ENCODE assay signal across 9 cellular contexts in the genomic region with DNA sequence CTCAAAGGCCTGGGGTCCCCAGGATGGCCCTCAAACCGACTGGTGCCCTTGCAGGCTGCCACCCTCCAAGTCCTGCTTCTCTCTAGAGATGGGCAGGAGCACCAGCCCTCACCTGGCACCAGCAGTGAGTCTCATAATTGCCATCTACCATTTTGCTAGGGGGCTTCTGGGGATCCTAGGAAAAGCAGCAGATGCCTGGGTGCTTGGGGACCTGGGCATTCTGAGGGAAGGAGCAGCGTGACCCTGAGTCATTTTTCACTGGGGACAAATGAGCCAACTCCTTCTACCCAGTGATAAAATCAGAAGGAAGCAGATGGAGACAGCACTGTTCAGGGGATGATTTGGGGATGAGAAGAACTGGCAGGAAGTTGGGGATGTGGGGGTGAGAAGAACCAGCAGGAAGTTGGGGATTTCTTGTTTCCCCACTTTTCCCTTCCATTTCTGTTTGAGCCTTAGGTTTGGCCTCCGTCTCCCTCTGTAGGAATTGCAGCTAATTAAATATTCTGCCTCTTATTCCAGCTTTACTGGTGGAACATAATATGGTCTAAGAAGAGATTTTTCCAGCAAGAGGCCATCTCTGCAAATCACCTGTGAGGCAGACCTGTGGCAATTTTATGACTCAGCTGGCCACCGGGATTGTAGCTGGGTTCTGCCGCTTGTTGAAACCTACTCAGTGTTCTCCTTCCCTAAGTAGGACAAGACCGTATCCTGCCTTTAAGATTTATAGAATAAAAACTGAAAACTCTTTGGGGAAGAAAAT. TPM values are rescaled to one million over a fixed set of nuclear protein-coding genes. Genes with fewer than 3 reads are reported as not detected.
DNase-seq lines count a peak whose midpoint lies in the region; ATAC-seq, FAIRE-seq and TF ChIP-seq lines count a peak whose summit lies in the region.
"Not testable (repeated sequence)": the region's sequence is repeated elsewhere in the genome, so short reads cannot be mapped to it uniquely, and the experiment has no call there.
"Had no signal": no experiment of that assay in that cellular context is flagged by ENCODE, and none has a peak within 500 bp of the region (broad histone marks: within the 10 kb centered on the region; RNA-seq: fewer than 3 reads in every experiment).

No MANE protein-coding gene starts in this region.

- not testable (repeated sequence) for H3K36me3 ChIP-seq in MM.1S (replicated peaks; ENCODE audit: insufficient read depth, low read length); lower lobe of right lung; small intestine (ENCODE audit: control insufficient read depth in 2 of 2, insufficient read depth in 2 of 2, low read length in 2 of 2); upper lobe of left lung

- DNase-seq in CD14-positive monocyte (ENCODE audit: low spot score) (peak; percentile 72), MM.1S (peak; percentile 4), upper lobe of left lung (peak in 1 of 2 donors; percentile 62)
- DNase-seq in activated T-cell treated with anti-CD3 and anti-CD28 coated beads, Interleukin-2, amount 50 U/mL, for 72 hours; endothelial cell (ENCODE audit: low spot score); lower lobe of right lung; small intestine: not testable (repeated sequence)

- H3K4me1 Mint-ChIP-seq in CD14-positive monocyte (peaks cover 86% of the 10 kb centered on the region), endothelial cell (ENCODE audit: unreplicated experiment) (peaks cover 61% of the 10 kb centered on the region)
- peaks cover 22% of the 10 kb centered on the region for H3K4me1 Mint-ChIP-seq in T-helper 1 cell treated with Interleukin-12 subunit alpha and Interleukin-12 subunit beta and Interleukin-4 antibody, amounts not matched to agents 30 μg/mL and 1 μg/mL, for 36 hours (ENCODE audit: low read depth)
- peaks cover 14% of the 10 kb centered on the region for H3K4me1 Mint-ChIP-seq in activated T-cell treated with anti-CD3 and anti-CD28 coated beads, Interleukin-2, amount 50 U/mL, for 72 hours (ENCODE audit: low read depth)

- not testable (repeated sequence) for TF ChIP-seq EP300 in upper lobe of left lung (IDR thresholded peaks at IDR 0.05)

- H3K4me3 ChIP-seq in MM.1S (ENCODE audit: low read length); lower lobe of right lung; small intestine (ENCODE audit: low read depth in 1 of 2, low read length in 2 of 2); upper lobe of left lung: not testable (repeated sequence)

- not testable (repeated sequence) for H3K9ac ChIP-seq in MM.1S (ENCODE audit: low read length)

- not testable (repeated sequence) for H3K36me3 Mint-ChIP-seq in CD14-positive monocyte; T-helper 1 cell treated with Interleukin-12 subunit alpha and Interleukin-12 subunit beta and Interleukin-4 antibody, amounts not matched to agents 30 μg/mL and 1 μg/mL, for 36 hours (ENCODE audit: low read depth); activated T-cell treated with anti-CD3 and anti-CD28 coated beads, Interleukin-2, amount 50 U/mL, for 72 hours (ENCODE audit: insufficient read depth in 2 of 2); endothelial cell (ENCODE audit: low read depth, unreplicated experiment)

- TF ChIP-seq CTCF in CD14-positive monocyte (IDR thresholded peaks at IDR 0.05); MM.1S (IDR thresholded peaks at IDR 0.05; ENCODE audit: low read length); endothelial cell (IDR thresholded peaks at IDR 0.05; ENCODE audit: unreplicated experiment); lower lobe of right lung (IDR thresholded peaks at IDR 0.05); upper lobe of left lung (IDR thresholded peaks at IDR 0.05): not testable (repeated sequence)

- H4K20me1 ChIP-seq in MM.1S (ENCODE audit: insufficient read depth, low read length): not testable (repeated sequence)

- not testable (repeated sequence) for H3K27me3 ChIP-seq in MM.1S (replicated peaks; ENCODE audit: insufficient read depth, low read length); lower lobe of right lung (ENCODE audit: low read depth); small intestine (ENCODE audit: control insufficient read depth in 2 of 2, insufficient read depth in 2 of 2, low read length in 2 of 2)
- peaks cover 0 to 10% (median 7%) of the 10 kb centered on the region in 4 donors for H3K27me3 ChIP-seq in upper lobe of left lung

- H3F3A ChIP-seq in MM.1S (ENCODE audit: insufficient read depth, low read length): peaks cover 63% of the 10 kb centered on the region

- H3K4me1 ChIP-seq in MM.1S (ENCODE audit: low read length): peaks cover 64% of the 10 kb centered on the region
- not testable (repeated sequence) for H3K4me1 ChIP-seq in lower lobe of right lung; small intestine (ENCODE audit: control insufficient read depth in 2 of 2, insufficient read depth in 1 of 2, low read depth in 1 of 2, low read length in 1 of 2)
- H3K4me1 ChIP-seq in upper lobe of left lung: peaks cover 5 to 63% (median 17%) of the 10 kb centered on the region in 4 donors

- intact Hi-C loops in CD14-positive monocyte (cut with micrococcal nuclease); lower lobe of right lung (cut with DNase I): not testable (repeated sequence)

- TF ChIP-seq POLR2A in upper lobe of left lung (IDR thresholded peaks at IDR 0.05): not testable (repeated sequence)

- not testable (repeated sequence) for H3K27me3 Mint-ChIP-seq in CD14-positive monocyte (ENCODE audit: low read depth in 3 of 3); endothelial cell (ENCODE audit: unreplicated experiment)
- peaks cover 54% of the 10 kb centered on the region for H3K27me3 Mint-ChIP-seq in T-helper 1 cell treated with Interleukin-12 subunit alpha and Interleukin-12 subunit beta and Interleukin-4 antibody, amounts not matched to agents 30 μg/mL and 1 μg/mL, for 36 hours (ENCODE audit: low read depth)
- H3K27me3 Mint-ChIP-seq in activated T-cell treated with anti-CD3 and anti-CD28 coated beads, Interleukin-2, amount 50 U/mL, for 72 hours (ENCODE audit: low read depth): peaks cover 62% of the 10 kb centered on the region

- H3K9me3 Mint-ChIP-seq in CD14-positive monocyte; T-helper 1 cell treated with Interleukin-12 subunit alpha and Interleukin-12 subunit beta and Interleukin-4 antibody, amounts not matched to agents 30 μg/mL and 1 μg/mL, for 36 hours; activated T-cell treated with anti-CD3 and anti-CD28 coated beads, Interleukin-2, amount 50 U/mL, for 72 hours; endothelial cell (ENCODE audit: unreplicated experiment): not testable (repeated sequence)

- WGBS in small intestine, 3 donors: 61 to 77% (median 65%) methylated on average over 5 to 6 of the region's 6 CpGs
- WGBS in upper lobe of left lung, 2 donors: 67 to 73% methylated on average over 5 to 6 of the region's 6 CpGs

- not testable (repeated sequence) for H3K9me3 ChIP-seq in MM.1S (replicated peaks; ENCODE audit: insufficient read depth, low read length); lower lobe of right lung; small intestine (ENCODE audit: control insufficient read depth, low read depth); upper lobe of left lung

- H3K27ac Mint-ChIP-seq in CD14-positive monocyte: peak overlapping the region; percentile 92 to 99 (median 96)
- peak overlapping the region; percentile 27 for H3K27ac Mint-ChIP-seq in T-helper 1 cell treated with Interleukin-12 subunit alpha and Interleukin-12 subunit beta and Interleukin-4 antibody, amounts not matched to agents 30 μg/mL and 1 μg/mL, for 36 hours
- peak overlapping the region; percentile 53 for H3K27ac Mint-ChIP-seq in activated T-cell treated with anti-CD3 and anti-CD28 coated beads, Interleukin-2, amount 50 U/mL, for 72 hours
- peak overlapping the region; percentile 27 for H3K27ac Mint-ChIP-seq in endothelial cell (ENCODE audit: unreplicated experiment)

- not testable (repeated sequence) for H3K9me2 ChIP-seq in MM.1S (replicated peaks; ENCODE audit: insufficient read depth, low read length)

- H3K79me2 ChIP-seq in MM.1S (ENCODE audit: low read length): peaks cover 25% of the 10 kb centered on the region

- 0 out of 2 replicates have a peak overlapping the region, but pooled peaks have one; percentile 1 for H3K4me2 ChIP-seq in MM.1S (ENCODE audit: low read depth, low read length)

- peak overlapping the region; percentile 60; the same call in 1 of the 2 replicates for H3K27ac ChIP-seq in MM.1S (ENCODE audit: low read length)
- H3K27ac ChIP-seq in lower lobe of right lung: peak overlapping the region; percentile 24
- H3K27ac ChIP-seq in small intestine (ENCODE audit: low read depth in 1 of 2, low read length in 1 of 2): peak overlapping the region; percentile 64 to 81
- peak overlapping the region in 3 of 4 donors; percentile 49 to 78 (median 69) for H3K27ac ChIP-seq in upper lobe of left lung

- peak overlapping the region; percentile 40 to 78 for H3K4me3 Mint-ChIP-seq in CD14-positive monocyte
- H3K4me3 Mint-ChIP-seq in T-helper 1 cell treated with Interleukin-12 subunit alpha and Interleukin-12 subunit beta and Interleukin-4 antibody, amounts not matched to agents 30 μg/mL and 1 μg/mL, for 36 hours; endothelial cell (ENCODE audit: unreplicated experiment): not testable (repeated sequence)
- peak overlapping the region in 1 of 2 donors; percentile 31 for H3K4me3 Mint-ChIP-seq in activated T-cell treated with anti-CD3 and anti-CD28 coated beads, Interleukin-2, amount 50 U/mL, for 72 hours

- FAIRE-seq in small intestine (lab: Jason Lieb, UNC): not testable (repeated sequence)

- not testable (repeated sequence) for ATAC-seq in activated T-cell treated with anti-CD3 and anti-CD28 coated beads, Interleukin-2, amount 50 U/mL, for 72 hours (replicated peaks in 1 of 2); lower lobe of right lung
- peak in 1 of 2 donors; percentile 21 for ATAC-seq in upper lobe of left lung (ENCODE audit: low FRiP score in 2 of 2)

- H2AFZ ChIP-seq in MM.1S (ENCODE audit: low read length): not testable (repeated sequence)

RNA-seq across cellular contexts. Expression of gene CCL3L1, which starts 8.5 kb away (rescaled TPM):
- polyA plus RNA-seq in CD14-positive monocyte (100 to 1,000 TPM in 1 of 2 donors, 10 to 100 TPM in 1; 57.7 to 137 TPM), small intestine (1 to 10 TPM in 1 of 3 donors, under 1 TPM in 1, not detected in 1; 0.15 to 1.9 TPM)
- 10 to 100 TPM in 1 of 2 donors, 1 to 10 TPM in 1; 7.0 to 55.5 TPM for total RNA-seq in activated T-cell treated with anti-CD3 and anti-CD28 coated beads, Interleukin-2, amount 50 U/mL, for 72 hours
- total RNA-seq in endothelial cell (ENCODE audit: unreplicated experiment) (4.0 TPM), lower lobe of right lung (1.6 TPM), upper lobe of left lung (1 to 10 TPM in 2 of 6 donors, under 1 TPM in 1, not detected in 3; 0.54 to 8.4 (median 5.8) TPM)
- total RNA-seq: H7 had no signal

RNA-seq across cellular contexts. Expression of gene TBC1D3B, which starts 11.6 kb away (rescaled TPM):
- not detected for polyA plus RNA-seq in CD14-positive monocyte
- 10 to 100 TPM; 10.8 to 21.4 TPM for total RNA-seq in activated T-cell treated with anti-CD3 and anti-CD28 coated beads, Interleukin-2, amount 50 U/mL, for 72 hours
- total RNA-seq in endothelial cell (ENCODE audit: unreplicated experiment): 8.9 TPM
- 11.1 TPM for total RNA-seq in lower lobe of right lung
- 1 to 10 TPM; 1.8 to 6.5 (median 3.1) TPM for polyA plus RNA-seq in small intestine
- 1 to 10 TPM in 5 of 6 donors, not detected in 1; 3.6 to 8.9 (median 7.0) TPM for total RNA-seq in upper lobe of left lung
- total RNA-seq: H7 had no signal

RNA-seq across cellular contexts. Expression of gene CCL4L2, which starts 22.8 kb away (rescaled TPM):
- polyA plus RNA-seq in CD14-positive monocyte (10 to 100 TPM; 24.8 to 25.3 TPM), small intestine (1 to 10 TPM in 1 of 3 donors, under 1 TPM in 1, not detected in 1; 0.43 to 5.9 TPM)
- total RNA-seq in activated T-cell treated with anti-CD3 and anti-CD28 coated beads, Interleukin-2, amount 50 U/mL, for 72 hours: 10 to 100 TPM in 1 of 2 donors, 1 to 10 TPM in 1; 9.1 to 77.2 TPM
- total RNA-seq in endothelial cell (ENCODE audit: unreplicated experiment) (not detected), lower lobe of right lung (2.6 TPM), upper lobe of left lung (10 to 100 TPM in 1 of 6 donors, 1 to 10 TPM in 4, not detected in 1; 1.7 to 12.6 (median 3.0) TPM)
- total RNA-seq: H7 had no signal

Comparison
In these comparisons a context has a peak if more than half of its experiments do, and no peak if none do; other contexts are left out.
1. H3K27ac Mint-ChIP-seq: peak in every context shown above with its lines; median percentile 96 in CD14-positive monocyte; 53 in activated T-cell treated with anti-CD3 and anti-CD28 coated beads, Interleukin-2, amount 50 U/mL, for 72 hours; 27 in T-helper 1 cell treated with Interleukin-12 subunit alpha and Interleukin-12 subunit beta and Interleukin-4 antibody, amounts not matched to agents 30 μg/mL and 1 μg/mL, for 36 hours; 27 in endothelial cell.